Comparison of ENCODE assay signal across 18 cellular contexts in genomic region chr11:18958221-18958910, GRCh38. TPM values are rescaled to one million over a fixed set of nuclear protein-coding genes. Genes with fewer than 3 reads are reported as not detected.
DNase-seq lines count a peak whose midpoint lies in the region; ATAC-seq and TF ChIP-seq lines count a peak whose summit lies in the region.
"Had no signal": no experiment of that assay in that cellular context is flagged by ENCODE, and none has a peak within 500 bp of the region (broad histone marks: within the 10 kb centered on the region; RNA-seq: fewer than 3 reads in every experiment).

No MANE protein-coding gene starts in this region.

- H3K36me3 ChIP-seq in PC-3 (ENCODE audit: low read depth, low read length) (no peaks in the 10 kb centered on the region), lung (ENCODE audit: control insufficient read depth in 2 of 2, insufficient read depth in 2 of 2, low read length in 2 of 2) (no peaks in the 10 kb centered on the region), stomach (no peaks in the 10 kb centered on the region)
- H3K36me3 ChIP-seq: SJCRH30 had no signal

- H3F3A ChIP-seq in PC-3 (ENCODE audit: low read length, unreplicated experiment) = no peaks in the 10 kb centered on the region

- DNase-seq in ELF-1 (ENCODE audit: low read depth, low spot score) (peak; percentile 23), PC-3 (peak; percentile 77), foreskin keratinocyte (peak; percentile 30 to 71), lung (ENCODE audit: low spot score) (no peak), glomerular visceral epithelial cell (ENCODE audit: extremely low spot score) (no peak), stomach (no peak), MV-4-11 (lab: John Stamatoyannopoulos, UW) (no peak)
- DNase-seq in activated CD4-positive, alpha-beta T cell treated with anti-CD3 and anti-CD28 coated beads for 36 hours = no peak
- DNase-seq: COR-L47, DMS53, HFFc6, Karpas-422, NCI-H1930, NCI-H510A treated with DMSO at 0.1 percent for 48 hours, SJCRH30 had no signal

- H3K9me2 ChIP-seq in PC-3 (replicated peaks; ENCODE audit: low read length) = no peaks in the 10 kb centered on the region

- H3K79me2 ChIP-seq in PC-3 (ENCODE audit: low read length) = no peaks in the 10 kb centered on the region

- no TSS peak for BruUV-seq in PC-3 (replicated peaks; lab: Mats Ljungman, UMichigan)

- H3K4me3 ChIP-seq in PC-3 (ENCODE audit: low read length) (peak overlapping the region; percentile 44; the same call in 1 of the 2 replicates), lung (no peak overlapping the region), stomach (no peak overlapping the region)
- H3K4me3 ChIP-seq: SJCRH30 had no signal

- WGBS in lung, 2 donors = 60 to 77% methylated on average over 1 of the region's 1 CpG
- whole genome bisulfite sequencing in stomach, 5 donors = 35 to 52% (median 47%) methylated on average over 1 of the region's 1 CpG

- no peak for TF ChIP-seq EP300 in stomach (IDR thresholded peaks at IDR 0.05)

- intact Hi-C loops in PC-3 (cut with micrococcal nuclease) = no loop called here
- intact Hi-C loops in stomach (cut with DNase I; ENCODE audit: low total_unique reads) = no loop called here
- intact Hi-C loops in activated CD4-positive, alpha-beta T cell treated with anti-CD3 and anti-CD28 coated beads for 36 hours (cut with DNase I, micrococcal nuclease) = no loop called here

- no peak overlapping the region; the same call in none of the 2 replicates for H2AFZ ChIP-seq in PC-3 (ENCODE audit: low read length)

- CTCF ChIA-PET in PC-3 (lab: Charles Lee) = no interaction called here
- CTCF ChIA-PET in activated CD4-positive, alpha-beta T cell treated with anti-CD3 and anti-CD28 coated beads for 36 hours (lab: Charles Lee) = interaction anchor here (1.0 kb wide), 1 partner anchor 114 kb away, joined by 3 read pairs; no protein-coding TSS in a partner anchor

- no peak for TF ChIP-seq POLR2A in stomach (IDR thresholded peaks at IDR 0.05)

- peaks cover 16% of the 10 kb centered on the region for H3K4me1 ChIP-seq in PC-3 (ENCODE audit: insufficient read depth, low read length)
- H3K4me1 ChIP-seq in foreskin keratinocyte = peaks cover 15% of the 10 kb centered on the region
- H3K4me1 ChIP-seq in lung (ENCODE audit: control insufficient read depth in 2 of 2, insufficient read depth in 2 of 2, low read length in 2 of 2) = no peaks in the 10 kb centered on the region
- no peaks in the 10 kb centered on the region for H3K4me1 ChIP-seq in stomach
- H3K4me1 ChIP-seq: SJCRH30 had no signal

- no peaks in the 10 kb centered on the region for H3K27me3 ChIP-seq in PC-3 (ENCODE audit: low read length)
- no peaks in the 10 kb centered on the region for H3K27me3 ChIP-seq in foreskin keratinocyte
- H3K27me3 ChIP-seq in lung (ENCODE audit: control insufficient read depth, insufficient read depth) = no peaks in the 10 kb centered on the region
- no peaks in the 10 kb centered on the region for H3K27me3 ChIP-seq in stomach

- no peaks in the 10 kb centered on the region for H3K9me3 ChIP-seq in PC-3 (ENCODE audit: low read length)
- no peaks in the 10 kb centered on the region for H3K9me3 ChIP-seq in lung (ENCODE audit: control insufficient read depth in 2 of 2, insufficient read depth in 1 of 2, low read length in 1 of 2)
- H3K9me3 ChIP-seq in stomach = no peaks in the 10 kb centered on the region
- H3K9me3 ChIP-seq: SJCRH30 had no signal

- H3K9ac ChIP-seq in PC-3 (ENCODE audit: low read length) = no peak overlapping the region

- peak overlapping the region; percentile 69 for H3K4me2 ChIP-seq in PC-3 (ENCODE audit: low read length)

- no peaks in the 10 kb centered on the region for H3K4me1 Mint-ChIP-seq in activated CD4-positive, alpha-beta T cell treated with anti-CD3 and anti-CD28 coated beads for 36 hours
- H3K4me1 Mint-ChIP-seq: CD14-positive monocyte had no signal

- no peaks in the 10 kb centered on the region for H4K20me1 ChIP-seq in PC-3 (ENCODE audit: low read length)

- no peak for TF ChIP-seq CTCF in PC-3 (conservative IDR thresholded peaks at IDR 0.05; ENCODE audit: low read depth, low read length)
- TF ChIP-seq CTCF in foreskin keratinocyte (conservative IDR thresholded peaks at IDR 0.05) = no peak
- TF ChIP-seq CTCF in lung (IDR thresholded peaks at IDR 0.05; ENCODE audit: control extremely low read depth, extremely low read depth) = no peak
- TF ChIP-seq CTCF in stomach (IDR thresholded peaks at IDR 0.05) = no peak

- no peak overlapping the region for H3K27ac Mint-ChIP-seq in activated CD4-positive, alpha-beta T cell treated with anti-CD3 and anti-CD28 coated beads for 36 hours
- H3K27ac Mint-ChIP-seq: CD14-positive monocyte, HFFc6 had no signal

- no peak overlapping the region for H3K4me3 Mint-ChIP-seq in activated CD4-positive, alpha-beta T cell treated with anti-CD3 and anti-CD28 coated beads for 36 hours
- H3K4me3 Mint-ChIP-seq: CD14-positive monocyte, HFFc6 had no signal

- H3K9me3 Mint-ChIP-seq in activated CD4-positive, alpha-beta T cell treated with anti-CD3 and anti-CD28 coated beads for 36 hours (ENCODE audit: low read depth) = no peaks in the 10 kb centered on the region
- H3K9me3 Mint-ChIP-seq: HFFc6 had no signal

- H3K27ac ChIP-seq in PC-3 (ENCODE audit: low read length) (0 out of 2 replicates have a peak overlapping the region, but pooled peaks have one; percentile 5), foreskin keratinocyte (no peak overlapping the region), lung (ENCODE audit: low read depth in 1 of 2, low read length in 1 of 2) (no peak overlapping the region), stomach (no peak overlapping the region)
- H3K27ac ChIP-seq: SJCRH30 had no signal

- peaks cover 2% of the 10 kb centered on the region for H3K27me3 Mint-ChIP-seq in activated CD4-positive, alpha-beta T cell treated with anti-CD3 and anti-CD28 coated beads for 36 hours

- no peaks in the 10 kb centered on the region for H3K36me3 Mint-ChIP-seq in activated CD4-positive, alpha-beta T cell treated with anti-CD3 and anti-CD28 coated beads for 36 hours (ENCODE audit: low read depth)
- H3K36me3 Mint-ChIP-seq: CD14-positive monocyte had no signal

- ATAC-seq in PC-3 (peak; percentile 94), foreskin keratinocyte (peak; percentile 75), lung (ENCODE audit: insufficient read depth, low FRiP score) (peak; percentile 27)
- no peak for ATAC-seq in activated CD4-positive, alpha-beta T cell treated with anti-CD3 and anti-CD28 coated beads for 36 hours

- POLR2A ChIA-PET in PC-3 (lab: Charles Lee; ENCODE audit: unreplicated experiment) = no interaction called here
- POLR2A ChIA-PET in activated CD4-positive, alpha-beta T cell treated with anti-CD3 and anti-CD28 coated beads for 36 hours (lab: Charles Lee) = no interaction called here

RNA-seq across cellular contexts. Expression of gene MRGPRX1, which starts 19.2 kb away (rescaled TPM):
- total RNA-seq in PC-3 (2014; rRNA removed) (not detected in 2 replicates), foreskin keratinocyte (not detected in 2 replicates), lung (not detected), stomach (not detected)
- polyA plus RNA-seq in foreskin keratinocyte (not detected in 2 replicates), lung (not detected), stomach (not detected)
- not detected for total RNA-seq in activated CD4-positive, alpha-beta T cell treated with anti-CD3 and anti-CD28 coated beads for 36 hours
- total RNA-seq: A673, HFFc6, RPMI7951, SJCRH30 had no signal
- polyA plus RNA-seq: CD14-positive monocyte had no signal

Comparison
In these comparisons a context has a peak if more than half of its experiments do, and no peak if none do; other contexts are left out.
1. DNase-seq: peak in ELF-1 (single experiment), PC-3 (single experiment) and foreskin keratinocyte (2 of 2); none in lung (single experiment), glomerular visceral epithelial cell (single experiment), stomach (single experiment), activated CD4-positive, alpha-beta T cell treated with anti-CD3 and anti-CD28 coated beads for 36 hours (single experiment) and MV-4-11 (single experiment).